In the genomic region with DNA sequence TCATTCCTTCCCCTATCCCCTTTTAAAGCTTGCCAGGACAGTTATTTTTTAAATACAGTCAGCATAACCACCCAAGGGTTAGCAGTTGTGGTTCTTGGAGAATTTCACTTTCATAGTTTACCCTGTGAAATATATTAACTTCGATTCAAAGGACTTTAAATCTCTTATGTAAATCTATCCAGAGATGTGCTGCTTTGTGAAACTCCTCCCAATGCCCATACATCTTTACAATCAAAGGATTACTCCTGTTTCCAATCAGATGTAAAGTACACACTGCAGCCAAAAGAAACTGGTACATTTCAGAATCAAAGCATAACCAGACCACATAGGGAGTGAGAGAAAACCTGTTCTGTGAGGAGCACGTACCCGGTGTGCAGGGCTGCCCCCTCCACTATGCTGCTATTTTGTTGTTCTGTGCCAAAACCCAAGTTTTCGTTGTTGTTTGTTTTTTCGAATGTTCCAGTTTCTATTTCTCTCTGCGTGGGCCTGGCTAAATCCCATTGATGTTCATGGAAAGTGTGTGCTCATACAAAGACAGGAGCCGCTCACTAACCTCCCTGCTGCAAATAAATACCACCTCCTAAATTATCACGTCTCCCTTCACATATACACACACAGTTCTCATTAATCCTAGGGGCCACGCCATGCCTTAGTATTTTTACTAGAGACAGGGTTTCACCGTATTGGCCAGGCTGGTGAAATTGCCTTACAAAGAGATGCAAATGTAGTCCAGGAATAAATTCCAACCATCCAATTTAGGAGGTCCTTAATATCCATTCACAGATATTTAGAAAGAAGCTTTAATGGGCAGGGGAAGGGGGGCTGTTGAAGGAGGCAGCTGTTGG, we compare ENCODE assay signal across 1 cellular context.
TF ChIP-seq lines count a peak whose summit lies in the region.

No MANE protein-coding gene starts in this region.

TF ChIP-seq in HepG2, 621 proteins besides CTCF, POLR2A, EP300 and RAD21 (continued from another document):
- TF ChIP-seq SIX4 (CRISPR knock-in tag; IDR thresholded peaks at IDR 0.05) (no peak), BORCS8-MEF2B (CRISPR knock-in tag; IDR thresholded peaks at IDR 0.05) (no peak), TRIM24 (CRISPR knock-in tag; IDR thresholded peaks at IDR 0.05) (no peak), ZNF577 (CRISPR knock-in tag; IDR thresholded peaks at IDR 0.05; ENCODE audit: borderline replicate concordance, low read depth) (no peak), MAZ (IDR thresholded peaks at IDR 0.05; ENCODE audit: borderline replicate concordance, low read depth, low read length) (no peak), MAZ (CRISPR knock-in tag; IDR thresholded peaks at IDR 0.05; ENCODE audit: low read depth) (no peak), ZMAT3 (CRISPR knock-in tag; conservative IDR thresholded peaks at IDR 0.05) (no peak), BCL3 (CRISPR knock-in tag; IDR thresholded peaks at IDR 0.05) (no peak), ISL2 (CRISPR knock-in tag; IDR thresholded peaks at IDR 0.05) (no peak; the same call in 1 of the 2 replicates), TP53 (CRISPR knock-in tag; conservative IDR thresholded peaks at IDR 0.05) (0 out of 2 replicates have a peak, but pooled peaks have one; percentile 45), ZNF264 (CRISPR knock-in tag; IDR thresholded peaks at IDR 0.05) (0 out of 2 replicates have a peak, but pooled peaks have one; percentile 45), NR2C2 (CRISPR knock-in tag; IDR thresholded peaks at IDR 0.05; ENCODE audit: borderline replicate concordance) (no peak), MED1 (CRISPR knock-in tag; IDR thresholded peaks at IDR 0.05) (peak; percentile 41; the same call in 1 of the 2 replicates), REPIN1 (CRISPR knock-in tag; IDR thresholded peaks at IDR 0.05; ENCODE audit: borderline replicate concordance, low read depth) (no peak)
- TF ChIP-seq, protein P1, sequence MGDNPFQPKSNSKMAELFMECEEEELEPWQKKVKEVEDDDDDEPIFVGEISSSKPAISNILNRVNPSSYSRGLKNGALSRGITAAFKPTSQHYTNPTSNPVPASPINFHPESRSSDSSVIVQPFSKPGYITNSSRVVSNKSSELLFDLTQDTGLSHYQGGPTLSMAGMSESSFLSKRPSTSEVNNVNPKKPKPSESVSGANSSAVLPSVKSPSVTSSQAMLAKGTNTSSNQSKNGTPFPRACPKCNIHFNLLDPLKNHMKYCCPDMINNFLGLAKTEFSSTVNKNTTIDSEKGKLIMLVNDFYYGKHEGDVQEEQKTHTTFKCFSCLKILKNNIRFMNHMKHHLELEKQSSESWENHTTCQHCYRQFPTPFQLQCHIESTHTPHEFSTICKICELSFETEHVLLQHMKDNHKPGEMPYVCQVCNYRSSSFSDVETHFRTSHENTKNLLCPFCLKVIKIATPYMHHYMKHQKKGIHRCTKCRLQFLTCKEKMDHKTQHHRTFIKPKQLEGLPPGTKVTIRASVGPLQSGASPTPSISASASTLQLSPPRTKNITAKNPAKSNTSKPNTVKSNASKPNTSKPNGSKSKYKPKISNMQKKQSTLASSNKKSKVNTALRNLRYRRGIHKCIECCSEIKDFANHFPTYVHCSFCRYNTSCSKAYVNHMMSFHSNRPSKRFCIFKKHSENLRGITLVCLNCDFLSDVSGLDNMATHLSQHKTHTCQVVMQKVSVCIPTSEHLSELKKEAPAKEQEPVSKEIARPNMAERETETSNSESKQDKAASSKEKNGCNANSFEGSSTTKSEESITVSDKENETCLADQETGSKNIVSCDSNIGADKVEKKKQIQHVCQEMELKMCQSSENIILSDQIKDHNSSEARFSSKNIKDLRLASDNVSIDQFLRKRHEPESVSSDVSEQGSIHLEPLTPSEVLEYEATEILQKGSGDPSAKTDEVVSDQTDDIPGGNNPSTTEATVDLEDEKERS (CRISPR knock-in tag; IDR thresholded peaks at IDR 0.05), result no peak
- TF ChIP-seq, protein P2, sequence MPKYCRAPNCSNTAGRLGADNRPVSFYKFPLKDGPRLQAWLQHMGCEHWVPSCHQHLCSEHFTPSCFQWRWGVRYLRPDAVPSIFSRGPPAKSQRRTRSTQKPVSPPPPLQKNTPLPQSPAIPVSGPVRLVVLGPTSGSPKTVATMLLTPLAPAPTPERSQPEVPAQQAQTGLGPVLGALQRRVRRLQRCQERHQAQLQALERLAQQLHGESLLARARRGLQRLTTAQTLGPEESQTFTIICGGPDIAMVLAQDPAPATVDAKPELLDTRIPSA (CRISPR knock-in tag; IDR thresholded peaks at IDR 0.05; ENCODE audit: borderline replicate concordance), result no peak
